Comparison of ENCODE assay signal across 8 cellular contexts in the genomic region with DNA sequence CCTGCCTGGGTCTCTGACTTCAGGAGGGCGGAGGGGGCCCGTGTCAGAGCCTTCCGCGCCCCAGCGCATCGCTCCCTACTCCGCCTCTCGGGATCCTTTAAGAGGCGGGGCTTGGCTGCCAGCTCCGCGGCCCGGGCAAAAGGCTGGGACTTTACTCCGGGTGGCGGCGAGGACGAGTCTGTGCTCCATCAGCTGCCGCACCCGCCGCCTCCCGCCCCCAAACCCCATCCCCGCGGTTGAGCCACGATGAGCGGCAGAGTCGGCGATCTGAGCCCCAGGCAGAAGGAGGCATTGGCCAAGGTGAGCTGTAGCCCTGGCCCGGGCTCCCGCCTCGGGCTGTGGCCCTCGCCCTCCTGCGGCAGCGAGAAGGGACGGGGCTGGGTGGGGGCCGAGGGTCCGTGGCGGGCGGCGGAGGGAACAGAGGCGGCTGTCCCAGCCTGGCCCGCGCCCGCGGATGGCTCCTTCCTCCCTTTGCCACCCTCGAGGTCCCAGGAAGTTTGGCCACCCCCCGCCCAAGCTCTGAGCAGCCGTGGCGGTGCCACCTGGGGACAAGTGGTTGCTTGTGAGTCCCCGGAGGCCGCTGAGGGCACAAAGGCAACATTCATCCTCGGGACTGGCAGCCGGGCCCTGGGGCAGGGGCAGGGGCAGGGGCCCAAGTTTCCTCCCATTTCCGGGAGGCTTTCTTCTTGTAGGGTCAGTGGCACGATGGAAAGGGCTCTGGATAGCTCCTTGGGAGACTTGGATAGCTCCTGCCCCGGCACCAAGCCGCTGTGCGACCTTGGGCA. TPM values are rescaled to one million over a fixed set of nuclear protein-coding genes. Genes with fewer than 3 reads are reported as not detected.
DNase-seq lines count a peak whose midpoint lies in the region; ATAC-seq and TF ChIP-seq lines count a peak whose summit lies in the region.

Gene SEC14L2 (plus strand): TSS at position 148 of the 785 bp plus-strand sequence. CDS start 99 bp downstream, at position 247.

- no peaks in the 10 kb centered on the region for H3K9me3 ChIP-seq in KOPT-K1 (ENCODE audit: insufficient read depth, low read length, poor library complexity, severe bottlenecking)
- no peaks in the 10 kb centered on the region for H3K9me3 ChIP-seq in breast epithelium
- no peaks in the 10 kb centered on the region for H3K9me3 ChIP-seq in iPS-18c (ENCODE audit: control insufficient read depth, insufficient read depth, low read length)

- CTCF ChIA-PET in WTC11 (lab: Charles Lee) = interaction anchor here (0.8 to 4.1 kb wide), 7 partner anchors 9 to 109 kb away, joined by 3 to 56 read pairs (median 16); partner anchors contain the start of genes CASTOR1, CCDC157, MTFP1 and RNF215

- DNase-seq in Caki2 (ENCODE audit: low read depth) = peak; percentile 62
- DNase-seq in WTC11 (ENCODE audit: low spot score) = peak; percentile 76
- DNase-seq in breast epithelium (ENCODE audit: low spot score in 2 of 2) = peak; percentile 72 to 84
- DNase-seq in skeletal muscle cell (ENCODE audit: low read depth) = no peak
- DNase-seq in GOT3 (lab: John Stamatoyannopoulos, UW) = no peak

- no peak within 1 kb of the TSS for H3K27ac Mint-ChIP-seq in WTC11

- peak within 1 kb of the TSS; percentile 85 for H3K4me3 Mint-ChIP-seq in WTC11

- in situ Hi-C loops in Caki2 (cut with HindIII; ENCODE audit: low pct_unique_long_range_greater_than_20kb, low sequenced_read_pairs) = no loop called here

- H3K27ac ChIP-seq in KOPT-K1 (ENCODE audit: low read depth, low read length, poor library complexity, severe bottlenecking) (peak within 1 kb of the TSS; percentile 47), breast epithelium (peak within 1 kb of the TSS; percentile 86 to 95)

- POLR2A ChIA-PET in WTC11 (lab: Charles Lee) = interaction anchor here (0.6 to 3.2 kb wide), 7 partner anchors 27 to 1030 kb away, joined by 3 to 35 read pairs (median 4); partner anchors contain the start of genes CCDC157, MTFP1 and SF3A1

- H3K36me3 Mint-ChIP-seq in WTC11 = no peaks in the 10 kb centered on the region

- H3K27me3 ChIP-seq in breast epithelium = no peaks in the 10 kb centered on the region

- no peak for TF ChIP-seq CTCF in WTC11 (IDR thresholded peaks at IDR 0.05)
- TF ChIP-seq CTCF in breast epithelium (IDR thresholded peaks at IDR 0.05) = no peak

- intact Hi-C loops in breast epithelium (cut with DNase I; ENCODE audit: low total_unique reads) = no loop called here

- peaks cover 37% of the 10 kb centered on the region for H3K4me1 Mint-ChIP-seq in WTC11

- H3K36me3 ChIP-seq in KOPT-K1 (ENCODE audit: insufficient read depth, low read length) (no peaks in the 10 kb centered on the region), breast epithelium (no peaks in the 10 kb centered on the region)

- peaks cover 5% of the 10 kb centered on the region in 2 donors for H3K4me1 ChIP-seq in breast epithelium

- no peaks in the 10 kb centered on the region for H3K9me3 Mint-ChIP-seq in WTC11

- ATAC-seq in WTC11 = peak; percentile 84
- no peak for ATAC-seq in GM18502 (IDR thresholded peaks at IDR 0.05; ENCODE audit: poor library complexity, unreplicated experiment)

- TF ChIP-seq POLR2A in breast epithelium (IDR thresholded peaks at IDR 0.05) = peak; percentile 18

- peak within 1 kb of the TSS; percentile 61 to 100 (median 75) for H3K4me3 ChIP-seq in breast epithelium
- H3K4me3 ChIP-seq in iPS-18c (ENCODE audit: insufficient read depth, low read depth, low read length) = peak within 1 kb of the TSS; percentile 70
- peak within 1 kb of the TSS; percentile 82 for H3K4me3 ChIP-seq in skeletal muscle cell (ENCODE audit: low read depth, low read length)

- peaks cover 64% of the 10 kb centered on the region for H3K27me3 Mint-ChIP-seq in WTC11 (ENCODE audit: low read depth)

TF ChIP-seq in WTC11, 78 proteins besides CTCF, POLR2A, EP300 and RAD21 (continues in another document):
- no peak for TF ChIP-seq TEAD4 (CRISPR knock-in tag; IDR thresholded peaks at IDR 0.05)
- no peak for TF ChIP-seq ZNF317 (CRISPR knock-in tag; IDR thresholded peaks at IDR 0.05; ENCODE audit: borderline replicate concordance, low read depth)
- no peak for TF ChIP-seq TCF7 (CRISPR knock-in tag; IDR thresholded peaks at IDR 0.05; ENCODE audit: low read depth)
- TF ChIP-seq ATF6 (CRISPR knock-in tag; IDR thresholded peaks at IDR 0.05) = no peak
- no peak for TF ChIP-seq PRRX2 (CRISPR knock-in tag; IDR thresholded peaks at IDR 0.05)
- no peak for TF ChIP-seq KAT7 (CRISPR knock-in tag; IDR thresholded peaks at IDR 0.05; ENCODE audit: borderline replicate concordance)
- TF ChIP-seq ESRRA (CRISPR knock-in tag; IDR thresholded peaks at IDR 0.05; ENCODE audit: borderline replicate concordance) = no peak
- no peak for TF ChIP-seq MXD4 (CRISPR knock-in tag; IDR thresholded peaks at IDR 0.05; ENCODE audit: borderline replicate concordance)
- no peak for TF ChIP-seq ZNF138 (CRISPR knock-in tag; conservative IDR thresholded peaks at IDR 0.05)
- no peak for TF ChIP-seq IRF1 (CRISPR knock-in tag; IDR thresholded peaks at IDR 0.05)
- no peak for TF ChIP-seq TP53 (CRISPR knock-in tag; IDR thresholded peaks at IDR 0.05)
- 0 out of 2 replicates have a peak, but pooled peaks have one; percentile 49 for TF ChIP-seq CBFB (CRISPR knock-in tag; IDR thresholded peaks at IDR 0.05; ENCODE audit: low read depth)
- TF ChIP-seq E2F4 (CRISPR knock-in tag; IDR thresholded peaks at IDR 0.05; ENCODE audit: borderline replicate concordance, low read depth) = no peak
- TF ChIP-seq ZNF512 (CRISPR knock-in tag; IDR thresholded peaks at IDR 0.05; ENCODE audit: borderline replicate concordance) = no peak
- no peak for TF ChIP-seq CREM (CRISPR knock-in tag; IDR thresholded peaks at IDR 0.05)
- TF ChIP-seq, protein P1, sequence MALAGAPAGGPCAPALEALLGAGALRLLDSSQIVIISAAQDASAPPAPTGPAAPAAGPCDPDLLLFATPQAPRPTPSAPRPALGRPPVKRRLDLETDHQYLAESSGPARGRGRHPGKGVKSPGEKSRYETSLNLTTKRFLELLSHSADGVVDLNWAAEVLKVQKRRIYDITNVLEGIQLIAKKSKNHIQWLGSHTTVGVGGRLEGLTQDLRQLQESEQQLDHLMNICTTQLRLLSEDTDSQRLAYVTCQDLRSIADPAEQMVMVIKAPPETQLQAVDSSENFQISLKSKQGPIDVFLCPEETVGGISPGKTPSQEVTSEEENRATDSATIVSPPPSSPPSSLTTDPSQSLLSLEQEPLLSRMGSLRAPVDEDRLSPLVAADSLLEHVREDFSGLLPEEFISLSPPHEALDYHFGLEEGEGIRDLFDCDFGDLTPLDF (CRISPR knock-in tag; IDR thresholded peaks at IDR 0.05) = no peak
- no peak for TF ChIP-seq GABPB1 (CRISPR knock-in tag; IDR thresholded peaks at IDR 0.05)
- TF ChIP-seq JAZF1 (CRISPR knock-in tag; IDR thresholded peaks at IDR 0.05) = no peak

RNA-seq across cellular contexts. Expression of gene SEC14L2, which starts in this region (rescaled TPM):
- 10.6 and 12.9 TPM in 2 replicates for total RNA-seq in Caki2 (2014; rRNA removed; shearing (Covaris generic); ENCODE audit: low replicate concordance)
- total RNA-seq in WTC11 (2021) = 2.4 to 3.9 TPM (median 3.9 TPM) in 3 replicates
- total RNA-seq in breast epithelium = 10 to 100 TPM in 2 of 3 donors, 1 to 10 TPM in 1; 5.3 to 45.7 (median 29.5) TPM

Comparison
In these comparisons a context has a peak if more than half of its experiments do, and no peak if none do; other contexts are left out.
1. DNase-seq: peak in Caki2 (single experiment), WTC11 (single experiment) and breast epithelium (2 of 2); none in skeletal muscle cell (single experiment) and GOT3 (single experiment).
2. Peak in every context shown above with its lines, with median percentiles within 50 percentile points of each other: H3K4me3 ChIP-seq.